Comparison of ENCODE assay signal across 1 cellular context in genomic region chr3:101375586-101375985, GRCh38.
TF ChIP-seq lines count a peak whose summit lies in the region.

No MANE protein-coding gene starts in this region.

TF ChIP-seq in HepG2, 621 proteins besides CTCF, POLR2A, EP300 and RAD21 (continued from another document):
- TF ChIP-seq NR2C2 (CRISPR knock-in tag; IDR thresholded peaks at IDR 0.05; ENCODE audit: borderline replicate concordance) = no peak
- no peak for TF ChIP-seq ZNF557 (CRISPR knock-in tag; IDR thresholded peaks at IDR 0.05)
- TF ChIP-seq SNAPC2 (CRISPR knock-in tag; IDR thresholded peaks at IDR 0.05) = no peak
